Comparison of ENCODE assay signal across 16 cellular contexts in the genomic region with DNA sequence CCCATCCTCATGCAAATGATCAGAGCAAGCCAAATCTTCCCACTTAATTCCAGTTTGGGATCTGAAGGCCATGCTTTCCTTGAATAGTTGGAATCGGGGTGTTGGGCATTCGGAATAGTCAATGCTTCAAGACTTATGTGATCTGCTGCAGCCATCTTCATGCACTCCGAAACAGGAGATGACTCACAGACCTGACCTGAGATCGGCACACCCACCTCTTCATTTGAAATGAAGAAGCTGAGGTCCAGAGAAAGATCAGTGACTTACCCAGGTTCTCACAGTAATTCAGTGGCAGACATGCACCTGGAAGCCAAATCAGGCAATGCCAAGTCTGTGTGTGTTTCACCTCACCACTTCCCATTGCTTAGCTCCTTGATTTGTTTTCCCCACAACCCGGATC. TPM values are rescaled to one million over a fixed set of nuclear protein-coding genes. Genes with fewer than 3 reads are reported as not detected.
DNase-seq lines count a peak whose midpoint lies in the region; ATAC-seq, FAIRE-seq and TF ChIP-seq lines count a peak whose summit lies in the region.
"Had no signal": no experiment of that assay in that cellular context is flagged by ENCODE, and none has a peak within 500 bp of the region (broad histone marks: within the 10 kb centered on the region; RNA-seq: fewer than 3 reads in every experiment).

No MANE protein-coding gene starts in this region.

- no peaks in the 10 kb centered on the region for H4K20me1 ChIP-seq in keratinocyte (ENCODE audit: control insufficient read depth, extremely low read depth, insufficient read depth, low read length)
- H4K20me1 ChIP-seq: BLaER1 treated with 17β-estradiol and CSF1 and Interleukin-3, amounts not matched to agents 10 nM and 100 nM had no signal

- H3K4me3 ChIP-seq in GM12865 (ENCODE audit: low read depth, low read length) (no peak overlapping the region), keratinocyte (ENCODE audit: control insufficient read depth in 2 of 3, extremely low read depth in 1 of 3, insufficient read depth in 2 of 3, low read depth in 1 of 3, low read length in 3 of 3) (no peak overlapping the region)
- H3K4me3 ChIP-seq: BLaER1 treated with 17β-estradiol and CSF1 and Interleukin-3, amounts not matched to agents 10 nM and 100 nM; GM23248; HAP-1 had no signal

- peaks cover 2% of the 10 kb centered on the region for H3K9me3 ChIP-seq in keratinocyte (ENCODE audit: control insufficient read depth, low read depth, low read length)

- H3K36me3 ChIP-seq in keratinocyte (ENCODE audit: control insufficient read depth in 2 of 2, extremely low read depth in 1 of 2, insufficient read depth in 2 of 2, low read length in 2 of 2), result no peaks in the 10 kb centered on the region
- H3K36me3 ChIP-seq: BLaER1 treated with 17β-estradiol and CSF1 and Interleukin-3, amounts not matched to agents 10 nM and 100 nM; HAP-1 had no signal

- peak; percentile 86 for FAIRE-seq in keratinocyte (lab: Jason Lieb, UNC)
- FAIRE-seq: GM12891 had no signal

- ATAC-seq in HG03460 (IDR thresholded peaks at IDR 0.05; ENCODE audit: unreplicated experiment) (no peak), HG02973 (IDR thresholded peaks at IDR 0.05; ENCODE audit: unreplicated experiment) (no peak)
- ATAC-seq: CD8-positive, alpha-beta T cell had no signal

- no peak overlapping the region for H3K9ac ChIP-seq in keratinocyte (ENCODE audit: control insufficient read depth, extremely low read depth, insufficient read depth, low read length)
- H3K9ac ChIP-seq: BLaER1 treated with 17β-estradiol and CSF1 and Interleukin-3, amounts not matched to agents 10 nM and 100 nM; GM23248 had no signal

- H3K27me3 ChIP-seq in keratinocyte (ENCODE audit: control insufficient read depth, extremely low read depth, insufficient read depth, low read length), result peaks cover 14% of the 10 kb centered on the region

- no peak overlapping the region for H2AFZ ChIP-seq in keratinocyte (ENCODE audit: control insufficient read depth, low read length)
- H2AFZ ChIP-seq: GM23248 had no signal

- H3K9me1 ChIP-seq in keratinocyte (ENCODE audit: control insufficient read depth, extremely low read depth, insufficient read depth, low read length), result no peaks in the 10 kb centered on the region

- no peaks in the 10 kb centered on the region for H3K79me2 ChIP-seq in keratinocyte (ENCODE audit: control insufficient read depth, insufficient read depth, low read length)

- no peak for TF ChIP-seq CTCF in GM12865 (IDR thresholded peaks at IDR 0.05; ENCODE audit: insufficient read depth, low read depth, low read length, missing control alignments)
- TF ChIP-seq CTCF in keratinocyte (optimal IDR thresholded peaks at IDR 0.05 in 1 of 3, IDR thresholded peaks at IDR 0.05 in 1 of 3, conservative IDR thresholded peaks at IDR 0.05 in 1 of 3; ENCODE audit: extremely low read depth in 1 of 3, insufficient read depth in 2 of 3, low read length in 3 of 3), result no peak

- DNase-seq in GM12865 (ENCODE audit: low read depth), result peak; percentile 9
- DNase-seq in HT1080 (ENCODE audit: low read depth), result peak; percentile 32
- peak; percentile 27 for DNase-seq in RPMI8226
- no peak for DNase-seq in keratinocyte (ENCODE audit: low read depth, low spot score)
- DNase-seq: Calu3; CD8-positive, alpha-beta T cell; DMS 273 treated with DMSO at 0.1 percent for 48 hours; DMS53; DND-41; EL; GM23248 had no signal

- H3K27ac ChIP-seq in keratinocyte (ENCODE audit: control insufficient read depth, insufficient read depth, low read length), result no peak overlapping the region
- H3K27ac ChIP-seq: BLaER1 treated with 17β-estradiol and CSF1 and Interleukin-3, amounts not matched to agents 10 nM and 100 nM; GM23248 had no signal

- H3K4me1 ChIP-seq in keratinocyte (ENCODE audit: control insufficient read depth, extremely low read depth, insufficient read depth, low read length), result peaks cover 30% of the 10 kb centered on the region

- dilution Hi-C loops in keratinocyte (cut with MboI; ENCODE audit: extremely low pct_ligation_motif_present, low sequenced_read_pairs), result no loop called here

- H3K4me2 ChIP-seq in keratinocyte (ENCODE audit: control insufficient read depth, extremely low read depth, insufficient read depth, low read depth, low read length), result no peak overlapping the region
- H3K4me2 ChIP-seq: BLaER1 treated with 17β-estradiol and CSF1 and Interleukin-3, amounts not matched to agents 10 nM and 100 nM had no signal

RNA-seq across cellular contexts. Expression of a gene that starts 33.0 kb away (rescaled TPM):
- total RNA-seq in HT1080 (2014; rRNA removed; shearing (Covaris generic)), result 146 and 192 TPM in 2 replicates
- polyA plus RNA-seq in HT1080 (2015; cell fraction: cytosol; rRNA removed), result 186 and 193 TPM in 2 replicates
- 117 and 132 TPM in 2 replicates for polyA plus RNA-seq in HT1080 (2015; cell fraction: nucleus; rRNA removed)
- polyA plus RNA-seq in keratinocyte, result 2.9 to 11.9 TPM (median 7.0 TPM) in 3 replicates
- 2.5 TPM for polyA plus RNA-seq in keratinocyte (2011; ENCODE audit: low read depth)
- polyA plus RNA-seq in keratinocyte (2011; cell fraction: cytosol; rRNA removed), result 4.1 and 5.5 TPM in 2 replicates
- 5.3 and 6.7 TPM in 2 replicates for polyA plus RNA-seq in keratinocyte (2011; cell fraction: nucleus; rRNA removed)
- 6.9 and 22.6 TPM in 2 replicates for polyA plus RNA-seq in keratinocyte (2012; ENCODE audit: low replicate concordance)
- 1.3 to 6.3 TPM (median 1.9 TPM) in 3 replicates for polyA minus RNA-seq in keratinocyte
- polyA minus RNA-seq in keratinocyte (2011; cell fraction: cytosol; rRNA and poly(A)+ RNA removed), result 9.2 TPM
- polyA minus RNA-seq in keratinocyte (2011; cell fraction: nucleus; rRNA and poly(A)+ RNA removed), result 2.4 and 2.7 TPM in 2 replicates
